ENCODE assay signal across 8 cellular contexts in the genomic region with DNA sequence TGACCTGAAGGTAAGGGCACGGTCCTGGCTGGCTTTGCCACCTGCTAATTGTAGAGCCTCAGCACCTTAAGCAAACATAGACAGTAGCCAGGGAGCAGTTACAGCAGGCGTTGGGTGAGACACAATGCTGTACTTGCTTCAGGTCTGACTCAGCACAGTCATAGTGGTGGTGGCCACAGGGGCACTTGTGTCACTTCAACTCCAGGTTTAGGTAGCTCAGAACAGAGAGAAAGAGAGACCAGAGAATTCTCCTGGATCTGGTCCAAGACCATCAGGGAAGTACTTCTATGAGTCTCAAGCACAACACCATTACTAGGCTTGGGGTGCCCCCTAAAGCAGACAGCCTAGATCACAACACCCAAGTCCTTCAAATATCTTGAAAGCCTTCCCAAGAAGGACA.
DNase-seq lines count a peak whose midpoint lies in the region; ATAC-seq and TF ChIP-seq lines count a peak whose summit lies in the region.
"Had no signal": no experiment of that assay in that cellular context is flagged by ENCODE, and none has a peak within 500 bp of the region (broad histone marks: within the 10 kb centered on the region; RNA-seq: fewer than 3 reads in every experiment).

No MANE protein-coding gene starts in this region.

- 69 to 88% methylated on average over 2 of the region's 2 CpGs for WGBS in upper lobe of left lung, 2 donors

- TF ChIP-seq CTCF in fibroblast of mammary gland (conservative IDR thresholded peaks at IDR 0.05; ENCODE audit: control insufficient read depth, insufficient read depth, low read depth, low read length) (no peak), upper lobe of left lung (IDR thresholded peaks at IDR 0.05) (no peak)

- no peak for TF ChIP-seq POLR2A in upper lobe of left lung (IDR thresholded peaks at IDR 0.05)

- H3K27me3 ChIP-seq in upper lobe of left lung = no peaks in the 10 kb centered on the region

- H3K36me3 ChIP-seq in upper lobe of left lung = no peaks in the 10 kb centered on the region

- H3K4me1 ChIP-seq in upper lobe of left lung = no peaks in the 10 kb centered on the region

- peak; percentile 21 for DNase-seq in fibroblast of mammary gland (ENCODE audit: low read depth)
- no peak for DNase-seq in UCSD-AML1 (lab: John Stamatoyannopoulos, UW; ENCODE audit: unreplicated experiment)
- DNase-seq in upper lobe of left lung = no peak
- no peak for DNase-seq in NCI-H2107 treated with DMSO at 0.1 percent for 48 hours (lab: John Stamatoyannopoulos, UW; ENCODE audit: unreplicated experiment)
- DNase-seq: NCI-H2171 treated with DMSO at 0.1 percent for 48 hours had no signal

- no peak overlapping the region for H3K27ac ChIP-seq in upper lobe of left lung

- H3K9me3 ChIP-seq in upper lobe of left lung = no peaks in the 10 kb centered on the region

- no peak for TF ChIP-seq EP300 in upper lobe of left lung (IDR thresholded peaks at IDR 0.05)

- peak; percentile 94 for ATAC-seq in GM18511 (IDR thresholded peaks at IDR 0.05; ENCODE audit: unreplicated experiment)
- peak; percentile 56 for ATAC-seq in GM21723 (IDR thresholded peaks at IDR 0.05; ENCODE audit: unreplicated experiment)
- ATAC-seq in HG03457 (IDR thresholded peaks at IDR 0.05; ENCODE audit: unreplicated experiment) = peak; percentile 82
- no peak for ATAC-seq in upper lobe of left lung (ENCODE audit: low FRiP score in 2 of 2)

- H3K4me3 ChIP-seq in fibroblast of mammary gland (ENCODE audit: control insufficient read depth, low read depth, low read length) (no peak overlapping the region), upper lobe of left lung (no peak overlapping the region)

Comparison
In these comparisons a context has a peak if more than half of its experiments do, and no peak if none do; other contexts are left out.
1. ATAC-seq: peak in GM18511 (single experiment), GM21723 (single experiment) and HG03457 (single experiment); none in upper lobe of left lung (0 of 2).